19 cellular contexts compared by ENCODE assay signal in genomic region chr5:134268019-134268601, GRCh38. TPM values are rescaled to one million over a fixed set of nuclear protein-coding genes. Genes with fewer than 3 reads are reported as not detected.
DNase-seq lines count a peak whose midpoint lies in the region; ATAC-seq, FAIRE-seq and TF ChIP-seq lines count a peak whose summit lies in the region.
"Had no signal": no experiment of that assay in that cellular context is flagged by ENCODE, and none has a peak within 500 bp of the region (broad histone marks: within the 10 kb centered on the region; RNA-seq: fewer than 3 reads in every experiment).

No MANE protein-coding gene starts in this region.

- TF ChIP-seq CTCF in HepG2 (CRISPR knock-in tag; IDR thresholded peaks at IDR 0.05) = no peak
- TF ChIP-seq CTCF in right lobe of liver (IDR thresholded peaks at IDR 0.05) = no peak
- TF ChIP-seq CTCF in HEK293 (tag by site-specific recombination; IDR thresholded peaks at IDR 0.05) = no peak
- TF ChIP-seq CTCF in Panc1 (IDR thresholded peaks at IDR 0.05) = no peak
- no peak for TF ChIP-seq CTCF in uterus (IDR thresholded peaks at IDR 0.05)
- no peak for TF ChIP-seq CTCF in CD8-positive, alpha-beta T cell (IDR thresholded peaks at IDR 0.05)

- in situ Hi-C loops in HepG2 (cut with HindIII; ENCODE audit: extremely low pct_ligation_motif_present, low pct_unique_long_range_greater_than_20kb) (no loop called here), Panc1 (cut with HindIII; ENCODE audit: low pct_unique_long_range_greater_than_20kb, low sequenced_read_pairs) (no loop called here)

- H3K4me1 ChIP-seq in HepG2 (ENCODE audit: insufficient read depth, low read length) = no peaks in the 10 kb centered on the region
- no peaks in the 10 kb centered on the region for H3K4me1 ChIP-seq in right lobe of liver
- H3K4me1 ChIP-seq in HEK293 (ENCODE audit: control insufficient read depth, insufficient read depth, low read length) = no peaks in the 10 kb centered on the region; the same call in 1 of the 2 replicates
- H3K4me1 ChIP-seq in Panc1 (ENCODE audit: control insufficient read depth, insufficient read depth, low read length) = no peaks in the 10 kb centered on the region
- peaks cover 0 to 3% of the 10 kb centered on the region in 2 donors for H3K4me1 ChIP-seq in uterus
- H3K4me1 ChIP-seq in CD8-positive, alpha-beta T cell (ENCODE audit: insufficient read depth, low read length) = no peaks in the 10 kb centered on the region

- H3K79me2 ChIP-seq in HepG2 (ENCODE audit: insufficient read depth, low read length) = no peaks in the 10 kb centered on the region

- peaks cover 19% of the 10 kb centered on the region for H3K27me3 Mint-ChIP-seq in activated CD4-positive, alpha-beta T cell treated with anti-CD3 and anti-CD28 coated beads, Interleukin-2, amount 10 ng/mL, durations not matched to agents 7 days and 5 days
- peaks cover 4% of the 10 kb centered on the region for H3K27me3 Mint-ChIP-seq in CD8-positive, alpha-beta T cell (ENCODE audit: low read depth)
- H3K27me3 Mint-ChIP-seq: CD4-positive, alpha-beta T cell had no signal

- H2AFZ ChIP-seq in HepG2 (ENCODE audit: low read length) = no peak overlapping the region

- no peak for TF ChIP-seq RAD21 in HepG2 (CRISPR knock-in tag; IDR thresholded peaks at IDR 0.05)

- CTCF ChIA-PET in HepG2 (lab: Yijun Ruan, JAX; ENCODE audit: low intra/inter-chr PET ratio, low total read pairs) (no interaction called here), HEK293 (lab: Yijun Ruan, JAX) (interaction anchor here (1.2 kb wide), 1 partner anchor 25 kb away, joined by 3 read pairs; no protein-coding TSS in a partner anchor), Panc1 (lab: Charles Lee) (no interaction called here)
- CTCF ChIA-PET in activated CD4-positive, alpha-beta T cell treated with anti-CD3 and anti-CD28 coated beads, Interleukin-2, amount 10 ng/mL, durations not matched to agents 7 days and 5 days (lab: Charles Lee) = interaction anchor here (0.6 to 0.9 kb wide), 2 partner anchors 21 to 268 kb away, joined by 3 to 4 read pairs; no protein-coding TSS in a partner anchor
- CTCF ChIA-PET in CD8-positive, alpha-beta T cell (lab: Charles Lee) = no interaction called here

- ATAC-seq in HepG2 (no peak), right lobe of liver (no peak), Panc1 (peak; percentile 66)
- no peak for ATAC-seq in CD8-positive, alpha-beta T cell
- ATAC-seq: GM12878 had no signal

- TF ChIP-seq EP300 in HepG2 (IDR thresholded peaks at IDR 0.05; ENCODE audit: low read depth in 2 of 2, low read length in 2 of 2) = no peak
- no peak for TF ChIP-seq EP300 in HepG2 (CRISPR knock-in tag; IDR thresholded peaks at IDR 0.05; ENCODE audit: borderline replicate concordance)

- POLR2A ChIA-PET in HepG2 (lab: Yijun Ruan, JAX) (no interaction called here), HEK293 (lab: Yijun Ruan, JAX) (interaction anchor here (1.5 kb wide), 1 partner anchor 42 kb away, joined by 5 read pairs; the partner anchor contains the start of gene PPP2CA), Panc1 (lab: Charles Lee) (no interaction called here)
- POLR2A ChIA-PET in activated CD4-positive, alpha-beta T cell treated with anti-CD3 and anti-CD28 coated beads, Interleukin-2, amount 10 ng/mL, durations not matched to agents 7 days and 5 days (lab: Charles Lee) = no interaction called here
- POLR2A ChIA-PET in CD8-positive, alpha-beta T cell (lab: Charles Lee) = interaction anchor here (1.6 kb wide), 1 partner anchor 91 kb away, joined by 4 read pairs; the partner anchor contains the start of gene SKP1

- H3K4me3 ChIP-seq in HepG2 (replicated peaks in 1 of 3; ENCODE audit: insufficient read depth in 1 of 3, low read depth in 2 of 3, low read length in 3 of 3) (no peak overlapping the region), right lobe of liver (no peak overlapping the region), HEK293 (ENCODE audit: low read depth, low read length) (no peak overlapping the region), Panc1 (ENCODE audit: low read depth in 2 of 2, low read length in 2 of 2) (no peak overlapping the region), uterus (no peak overlapping the region)
- no peak overlapping the region for H3K4me3 ChIP-seq in CD8-positive, alpha-beta T cell (ENCODE audit: low read depth, low read length)
- H3K4me3 ChIP-seq: GM12878 had no signal

- no peak overlapping the region for H3K9ac ChIP-seq in HepG2 (ENCODE audit: insufficient read depth, low read depth, low read length)

- H3K9me3 ChIP-seq in HepG2 (ENCODE audit: low read length) (peaks cover 7% of the 10 kb centered on the region; the same call in 1 of the 2 replicates), right lobe of liver (no peaks in the 10 kb centered on the region), HEK293 (ENCODE audit: control insufficient read depth, insufficient read depth, low read depth, low read length) (peaks cover 4% of the 10 kb centered on the region; the same call in 1 of the 2 replicates), Panc1 (ENCODE audit: control insufficient read depth, insufficient read depth, low read depth, low read length) (peaks cover 10% of the 10 kb centered on the region; the same call in 1 of the 2 replicates), uterus (no peaks in the 10 kb centered on the region)
- no peaks in the 10 kb centered on the region for H3K9me3 ChIP-seq in CD8-positive, alpha-beta T cell (ENCODE audit: low read length)

- no peaks in the 10 kb centered on the region for H3K4me1 Mint-ChIP-seq in activated CD4-positive, alpha-beta T cell treated with anti-CD3 and anti-CD28 coated beads, Interleukin-2, amount 10 ng/mL, durations not matched to agents 7 days and 5 days
- no peaks in the 10 kb centered on the region for H3K4me1 Mint-ChIP-seq in CD8-positive, alpha-beta T cell (ENCODE audit: low read depth)
- H3K4me1 Mint-ChIP-seq: H9, IgD-negative memory B cell had no signal

- H3K27ac ChIP-seq in HepG2 (ENCODE audit: extremely low read length, insufficient read depth, low read length) (no peak overlapping the region), right lobe of liver (no peak overlapping the region), HEK293 (ENCODE audit: extremely low read depth, low read depth, low read length) (no peak overlapping the region), Panc1 (ENCODE audit: low read length) (no peak overlapping the region), uterus (peak overlapping the region; percentile 34 to 59)
- H3K27ac ChIP-seq in CD8-positive, alpha-beta T cell (ENCODE audit: low read depth, low read length) = no peak overlapping the region
- H3K27ac ChIP-seq: C4-2B, HL-60 had no signal

- H3K36me3 ChIP-seq in HepG2 (replicated peaks in 1 of 2; ENCODE audit: control insufficient read depth in 1 of 2, insufficient read depth in 2 of 2, low read length in 2 of 2) = no peaks in the 10 kb centered on the region
- H3K36me3 ChIP-seq in right lobe of liver = no peaks in the 10 kb centered on the region
- no peaks in the 10 kb centered on the region for H3K36me3 ChIP-seq in HEK293 (ENCODE audit: control insufficient read depth in 2 of 2, insufficient read depth in 1 of 2, low read length in 2 of 2)
- H3K36me3 ChIP-seq in Panc1 (ENCODE audit: control insufficient read depth, insufficient read depth, low read length) = no peaks in the 10 kb centered on the region
- H3K36me3 ChIP-seq in uterus = no peaks in the 10 kb centered on the region
- no peaks in the 10 kb centered on the region for H3K36me3 ChIP-seq in CD8-positive, alpha-beta T cell (ENCODE audit: insufficient read depth, low read length)

- intact Hi-C loops in HepG2 (cut with micrococcal nuclease; ENCODE audit: unreplicated experiment) (no loop called here), right lobe of liver (cut with DNase I) (no loop called here), Panc1 (cut with micrococcal nuclease; ENCODE audit: unreplicated experiment) (no loop called here), uterus (cut with DNase I; ENCODE audit: low total_unique reads) (no loop called here)
- intact Hi-C loops in CD8-positive, alpha-beta T cell (cut with DNase I, micrococcal nuclease) = no loop called here

- H4K20me1 ChIP-seq in HepG2 (ENCODE audit: insufficient read depth, low read length) = no peaks in the 10 kb centered on the region

- H3K4me2 ChIP-seq in HepG2 (ENCODE audit: low read depth, low read length) = no peak overlapping the region

- peaks cover 4% of the 10 kb centered on the region for H3K9me3 Mint-ChIP-seq in activated CD4-positive, alpha-beta T cell treated with anti-CD3 and anti-CD28 coated beads, Interleukin-2, amount 10 ng/mL, durations not matched to agents 7 days and 5 days
- peaks cover 13% of the 10 kb centered on the region for H3K9me3 Mint-ChIP-seq in CD8-positive, alpha-beta T cell

- no peaks in the 10 kb centered on the region for H3K27me3 ChIP-seq in HepG2 (ENCODE audit: control insufficient read depth in 1 of 2, insufficient read depth in 2 of 2, low read length in 2 of 2)
- no peaks in the 10 kb centered on the region for H3K27me3 ChIP-seq in right lobe of liver
- no peaks in the 10 kb centered on the region for H3K27me3 ChIP-seq in Panc1 (ENCODE audit: control insufficient read depth, insufficient read depth, low read length)
- H3K27me3 ChIP-seq in uterus = no peaks in the 10 kb centered on the region
- H3K27me3 ChIP-seq in CD8-positive, alpha-beta T cell (ENCODE audit: insufficient read depth, low read length) = no peaks in the 10 kb centered on the region

- 22% methylated on average over 3 of the region's 3 CpGs for WGBS in HepG2 (ENCODE audit: low lambda C conversion rate)
- 78% methylated on average over 3 of the region's 3 CpGs for WGBS in right lobe of liver (ENCODE audit: insufficient coverage, low coverage, low lambda C conversion rate, missing lambda C conversion rate)

- no peaks in the 10 kb centered on the region for H3K36me3 Mint-ChIP-seq in activated CD4-positive, alpha-beta T cell treated with anti-CD3 and anti-CD28 coated beads, Interleukin-2, amount 10 ng/mL, durations not matched to agents 7 days and 5 days (ENCODE audit: low read depth)
- no peaks in the 10 kb centered on the region for H3K36me3 Mint-ChIP-seq in CD8-positive, alpha-beta T cell

- TF ChIP-seq POLR2A in HepG2 (IDR thresholded peaks at IDR 0.05; ENCODE audit: insufficient read depth in 1 of 2, low read depth in 2 of 2, low read length in 2 of 2) (no peak), right lobe of liver (IDR thresholded peaks at IDR 0.05) (no peak), uterus (IDR thresholded peaks at IDR 0.05) (no peak)

- FAIRE-seq in HepG2 (lab: Jason Lieb, UNC) = no peak
- FAIRE-seq: A204.1, GM12878, H1 had no signal

- H3K27ac Mint-ChIP-seq in activated CD4-positive, alpha-beta T cell treated with anti-CD3 and anti-CD28 coated beads, Interleukin-2, amount 10 ng/mL, durations not matched to agents 7 days and 5 days = no peak overlapping the region
- no peak overlapping the region for H3K27ac Mint-ChIP-seq in CD8-positive, alpha-beta T cell
- H3K27ac Mint-ChIP-seq: CD4-positive, alpha-beta T cell; H9; IgD-negative memory B cell had no signal

- H3K4me3 Mint-ChIP-seq in activated CD4-positive, alpha-beta T cell treated with anti-CD3 and anti-CD28 coated beads, Interleukin-2, amount 10 ng/mL, durations not matched to agents 7 days and 5 days = no peak overlapping the region
- H3K4me3 Mint-ChIP-seq in CD8-positive, alpha-beta T cell = no peak overlapping the region
- H3K4me3 Mint-ChIP-seq: CD4-positive, alpha-beta T cell; H9; IgD-negative memory B cell had no signal

- BruUV-seq in HepG2 (replicated peaks; lab: Mats Ljungman, UMichigan) (no TSS peak), Panc1 (replicated peaks; lab: Mats Ljungman, UMichigan) (no TSS peak)

- no peak for DNase-seq in HepG2 (ENCODE audit: low spot score)
- DNase-seq in right lobe of liver = no peak
- no peak for DNase-seq in Panc1 (ENCODE audit: low read depth, low spot score)
- DNase-seq in uterus = no peak
- no peak for DNase-seq in DMS53 treated with DMSO at 0.1 percent for 48 hours (lab: John Stamatoyannopoulos, UW; ENCODE audit: unreplicated experiment)
- DNase-seq in activated CD4-positive, alpha-beta T cell treated with anti-CD3 and anti-CD28 coated beads, Interleukin-2, amount 10 ng/mL, durations not matched to agents 7 days and 5 days = no peak
- DNase-seq in CD8-positive, alpha-beta T cell = no peak
- DNase-seq: AML-193; CD4-positive, alpha-beta T cell; DND-41; H9; KG1 had no signal

RNA-seq across cellular contexts. Expression of gene PPP2CA, which starts 42.2 kb away (rescaled TPM):
- total RNA-seq in HepG2 (2016; rRNA removed; fragmentation: Illumina TruSeq; extraction: Trizol) (171 and 233 TPM in 2 replicates), right lobe of liver (10 to 100 TPM; 50.8 to 80.5 (median 65.0) TPM), Panc1 (2021; ENCODE audit: unreplicated experiment) (184 TPM), uterus (100 to 1,000 TPM; 114 to 437 (median 226) TPM)
- total RNA-seq in HepG2 (2016; cell fraction: cytosol; rRNA removed; fragmentation: Illumina TruSeq; extraction: Trizol; ENCODE audit: low read depth) = 21.6 and 28.6 TPM in 2 replicates
- total RNA-seq in HepG2 (2016; cell fraction: insoluble cytoplasmic fraction; rRNA removed; fragmentation: Illumina TruSeq; extraction: Trizol) = 162 and 226 TPM in 2 replicates
- 47.0 and 51.3 TPM in 2 replicates for total RNA-seq in HepG2 (2016; cell fraction: membrane; rRNA removed; fragmentation: Illumina TruSeq; extraction: Trizol)
- 47.7 and 59.2 TPM in 2 replicates for total RNA-seq in HepG2 (2016; cell fraction: nucleus; rRNA removed; fragmentation: Illumina TruSeq; extraction: Trizol)
- polyA plus RNA-seq in HepG2 (2011; rRNA removed) = 58.8 and 82.4 TPM in 2 replicates
- polyA plus RNA-seq in HepG2 (2011; cell fraction: cytosol; rRNA removed) = 55.3 and 74.3 TPM in 2 replicates
- 25.5 and 29.5 TPM in 2 replicates for polyA plus RNA-seq in HepG2 (2011; cell fraction: nucleus; rRNA removed)
- polyA plus RNA-seq in HepG2 (2012) = 83.8 and 93.7 TPM in 2 replicates
- polyA plus RNA-seq in HepG2 (2016; cell fraction: cytosol; fragmentation: Illumina TruSeq; extraction: Trizol; ENCODE audit: low read depth) = 12.3 and 12.6 TPM in 2 replicates
- polyA plus RNA-seq in HepG2 (2016; cell fraction: insoluble cytoplasmic fraction; fragmentation: Illumina TruSeq; extraction: Trizol; ENCODE audit: low read depth) = 264 and 283 TPM in 2 replicates
- 21.0 and 27.2 TPM in 2 replicates for polyA plus RNA-seq in HepG2 (2016; cell fraction: membrane; fragmentation: Illumina TruSeq; extraction: Trizol; ENCODE audit: low read depth)
- 87.6 and 93.0 TPM in 2 replicates for polyA plus RNA-seq in HepG2 (2016; cell fraction: nucleus; fragmentation: Illumina TruSeq; extraction: Trizol; ENCODE audit: insufficient read depth, low read depth)
- 21.1 and 47.5 TPM in 2 replicates for polyA minus RNA-seq in HepG2 (2011; rRNA and poly(A)+ RNA removed; ENCODE audit: low replicate concordance)
- polyA minus RNA-seq in HepG2 (2011; cell fraction: cytosol; rRNA and poly(A)+ RNA removed) = 77.8 and 82.7 TPM in 2 replicates
- polyA minus RNA-seq in HepG2 (2011; cell fraction: nucleus; rRNA and poly(A)+ RNA removed) = 39.3 and 42.2 TPM in 2 replicates
- 179 TPM for polyA plus RNA-seq in Panc1 (2012; ENCODE audit: insufficient read length)
- 100 to 1,000 TPM; 128 to 136 TPM for total RNA-seq in activated CD4-positive, alpha-beta T cell treated with anti-CD3 and anti-CD28 coated beads, Interleukin-2, amount 10 ng/mL, durations not matched to agents 7 days and 5 days
- 100 to 1,000 TPM; 233 to 260 TPM for total RNA-seq in CD8-positive, alpha-beta T cell

Comparison
In these comparisons a context has a peak if more than half of its experiments do, and no peak if none do; other contexts are left out.
1. H3K27ac ChIP-seq: peak in uterus (2 of 2); none in HepG2 (single experiment), right lobe of liver (0 of 3), HEK293 (single experiment), Panc1 (single experiment) and CD8-positive, alpha-beta T cell (single experiment).
2. CTCF ChIA-PET loops: an anchor here in HEK293 (1.2 kb wide) and activated CD4-positive, alpha-beta T cell treated with anti-CD3 and anti-CD28 coated beads, Interleukin-2, amount 10 ng/mL, durations not matched to agents 7 days and 5 days (0.6 to 0.9 kb wide); none called in HepG2, Panc1 and CD8-positive, alpha-beta T cell.
3. POLR2A ChIA-PET loops: an anchor here in HEK293 (1.5 kb wide) and CD8-positive, alpha-beta T cell (1.6 kb wide); none called in HepG2, Panc1 and activated CD4-positive, alpha-beta T cell treated with anti-CD3 and anti-CD28 coated beads, Interleukin-2, amount 10 ng/mL, durations not matched to agents 7 days and 5 days.
4. Of the 63 proteins assayed by ChIP-seq in both HepG2 and HEK293: peak only in HepG2: none; only in HEK293: ZNF335; in both: none; in neither: 62.